ENCODE assay signal across 8 cellular contexts in the genomic region with DNA sequence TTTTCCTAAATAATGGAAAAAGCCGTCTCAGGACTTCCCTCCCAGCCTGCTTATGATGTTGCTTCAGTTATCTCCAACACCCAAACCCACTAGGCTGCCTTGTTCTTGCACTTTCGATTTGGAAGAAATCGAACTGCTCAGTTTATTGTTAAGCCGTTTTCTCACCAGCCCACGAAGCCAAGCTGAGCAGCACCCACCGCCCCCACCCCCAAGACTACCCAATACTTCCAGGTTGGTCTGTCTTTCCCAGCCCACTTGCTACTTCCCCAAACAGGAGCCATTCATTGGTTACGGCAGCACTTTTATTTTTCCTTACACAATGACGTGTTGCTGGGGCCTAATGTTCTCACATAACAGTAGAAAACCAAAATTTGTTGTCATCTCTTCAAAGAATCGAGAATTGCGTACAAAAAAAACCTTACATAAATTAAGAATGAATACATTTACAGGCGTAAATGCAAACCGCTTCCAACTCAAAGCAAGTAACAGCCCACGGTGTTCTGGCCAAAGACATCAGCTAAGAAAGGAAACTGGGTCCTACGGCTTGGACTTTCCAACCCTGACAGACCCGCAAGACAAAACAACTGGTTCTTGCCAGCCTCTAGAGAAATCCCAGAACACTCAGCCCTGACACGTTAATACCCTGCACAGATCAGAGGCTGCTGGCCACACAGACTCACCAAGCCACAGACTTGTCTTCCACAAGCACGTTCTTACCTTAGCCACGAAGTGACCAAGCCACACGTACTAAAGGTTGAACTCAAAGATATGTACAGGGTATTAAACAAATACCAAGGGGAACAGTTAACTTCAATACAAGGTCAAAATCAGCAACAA. TPM values are rescaled to one million over a fixed set of nuclear protein-coding genes. Genes with fewer than 3 reads are reported as not detected.
A peak's percentile ranks its signal among the peaks of the same experiment; 100 is the strongest.
DNase-seq lines count a peak whose midpoint lies in the region; ATAC-seq and TF ChIP-seq lines count a peak whose summit lies in the region.

No MANE protein-coding gene starts in this region.

- no peak for TF ChIP-seq CTCF in GM12865 (IDR thresholded peaks at IDR 0.05; ENCODE audit: insufficient read depth, low read depth, low read length, missing control alignments)

- peak overlapping the region; percentile 89 for H3K4me3 ChIP-seq in GM12865 (ENCODE audit: low read depth, low read length)

- ATAC-seq in HG02938 (IDR thresholded peaks at IDR 0.05; ENCODE audit: unreplicated experiment) (no peak), GM18870 (IDR thresholded peaks at IDR 0.05; ENCODE audit: unreplicated experiment) (no peak), HG03520 (IDR thresholded peaks at IDR 0.05; ENCODE audit: unreplicated experiment) (no peak)

- DNase-seq in GM12865 (ENCODE audit: low read depth) (peak; percentile 60), RKO (ENCODE audit: low spot score) (peak; percentile 48), myocyte (ENCODE audit: low read depth) (peak; percentile 45), DMS79 treated with DMSO at 0.1 percent for 48 hours (lab: John Stamatoyannopoulos, UW) (no peak)

- peak overlapping the region; percentile 78 for H3K27ac ChIP-seq in cingulate gyrus (ENCODE audit: low read depth, low read length)

RNA-seq across cellular contexts. Expression of a gene that starts 2.7 kb away (rescaled TPM):
- 1,458 and 1,934 TPM in 2 replicates for total RNA-seq in myocyte
- polyA plus RNA-seq in myocyte (2012), result 4,670 TPM

RNA-seq across cellular contexts. Expression of a gene that starts 18.3 kb away (rescaled TPM):
- total RNA-seq in myocyte, result 1.5 and 3.0 TPM in 2 replicates
- polyA plus RNA-seq in myocyte (2012), result 4.4 TPM

RNA-seq across cellular contexts. Expression of a gene that starts 42.2 kb away (rescaled TPM):
- total RNA-seq in myocyte, result 29.3 and 44.2 TPM in 2 replicates
- polyA plus RNA-seq in myocyte (2012), result 28.0 TPM
